ENCODE assay signal across 27 cellular contexts in genomic region chr1:234208351-234208750, GRCh38.
"Had no signal": no experiment of that assay in that cellular context is flagged by ENCODE, and none has a peak within 500 bp of the region (broad histone marks: within the 10 kb centered on the region; RNA-seq: fewer than 3 reads in every experiment).

No MANE protein-coding gene starts in this region.

- H3K27me3 ChIP-seq: Peyer's patch, SJCRH30 had no signal

- DNase-seq: activated CD4-positive, alpha-beta T cell treated with anti-CD3 and anti-CD28 coated beads, Interleukin-2, amount 10 ng/mL, durations not matched to agents 24 days and 14 days; activated CD4-positive, alpha-beta T cell treated with anti-CD3 and anti-CD28 coated beads, Interleukin-2, amount 50 U/mL, for 4 hours; activated CD8-positive, alpha-beta T cell treated with anti-CD3 and anti-CD28 coated beads for 36 hours; activated gamma-delta T cell; activated naive CD4-positive, alpha-beta T cell treated with Interleukin-2 at 50 U/mL for 16 hours; activated naive CD8-positive, alpha-beta T cell treated with anti-CD3 and anti-CD28 coated beads, Interleukin-2, amount 10 ng/mL, durations not matched to agents 7 days and 5 days; activated T-cell treated with anti-CD3 and anti-CD28 coated beads, Interleukin-2, amount 50 U/mL, for 1 hour; activated T-cell treated with anti-CD3 and anti-CD28 coated beads, Interleukin-2, amount 50 U/mL, for 72 hours; Karpas-422; KBM-7; MG63; NCI-H1048; NCI-H1105 treated with DMSO at 0.1 percent for 48 hours; NCI-H1436; NCI-H1694; NCI-H1930; NCI-H2081 treated with DMSO at 0.1 percent for 48 hours; NCI-H345; NCI-H524 treated with DMSO at 0.1 percent for 48 hours; NK-92 treated with Interleukin-12 subunit alpha and Interleukin-12 subunit beta, amount 100 ng/mL, for 24 hours; Peyer's patch; SHP77; SJCRH30 had no signal

- H3K4me1 ChIP-seq: Peyer's patch had no signal

- H3K9me3 ChIP-seq: Peyer's patch, SJCRH30 had no signal

- H3K4me3 ChIP-seq: MG63, Peyer's patch, SJCRH30, SK-N-MC had no signal

- H3K36me3 ChIP-seq: MG63, Peyer's patch, SJCRH30 had no signal

- H3K27ac ChIP-seq: Peyer's patch, SJCRH30, SK-N-MC had no signal

- ATAC-seq: activated CD8-positive, alpha-beta T cell treated with anti-CD3 and anti-CD28 coated beads for 36 hours; activated T-cell treated with anti-CD3 and anti-CD28 coated beads, Interleukin-2, amount 50 U/mL, for 72 hours; activated T-helper 17 cell treated with anti-CD3 and anti-CD28 coated beads, Interleukin-2, amount 50 U/mL, for 72 hours; PC-3 had no signal

- FAIRE-seq: TTC549 had no signal
